ENCODE assay signal across 20 cellular contexts in the genomic region with DNA sequence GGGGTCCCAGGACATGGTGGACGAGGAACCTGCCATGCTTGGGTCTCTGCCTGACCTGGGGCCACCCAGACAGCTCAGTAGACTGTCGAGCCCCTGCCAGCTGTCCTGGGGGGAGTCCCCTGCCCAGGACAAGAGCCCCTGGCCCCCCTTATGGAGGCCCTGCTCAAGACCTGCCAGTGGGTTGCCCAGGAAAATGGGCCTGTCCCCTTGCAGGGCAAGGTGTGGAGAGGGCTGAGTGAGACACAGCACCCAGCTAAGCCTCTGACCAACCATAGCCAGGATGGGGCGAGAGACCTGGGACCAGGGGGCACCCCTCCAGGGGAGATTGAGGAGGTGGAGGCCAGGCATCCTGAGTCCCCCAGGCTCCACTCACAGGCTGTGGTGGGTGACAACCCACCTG. TPM values are rescaled to one million over a fixed set of nuclear protein-coding genes. Genes with fewer than 3 reads are reported as not detected.
DNase-seq lines count a peak whose midpoint lies in the region; ATAC-seq and TF ChIP-seq lines count a peak whose summit lies in the region.
"Had no signal": no experiment of that assay in that cellular context is flagged by ENCODE, and none has a peak within 500 bp of the region (broad histone marks: within the 10 kb centered on the region; RNA-seq: fewer than 3 reads in every experiment).

No MANE protein-coding gene starts in this region.

- TF ChIP-seq EP300 in tibial nerve (IDR thresholded peaks at IDR 0.05): no peak

- no peak overlapping the region for H3K27ac ChIP-seq in CD8-positive, alpha-beta T cell (ENCODE audit: low read depth, low read length)
- H3K27ac ChIP-seq in tibial nerve: peak overlapping the region in 1 of 4 donors; percentile 91
- H3K27ac ChIP-seq: HL-60, prostate gland had no signal

- intact Hi-C loops in CD8-positive, alpha-beta T cell (cut with DNase I, micrococcal nuclease): loop anchor here in 1 of 2 experiments (2.0 kb wide), 1 partner anchor 27 kb away; no protein-coding TSS in a partner anchor
- intact Hi-C loops in activated CD8-positive, alpha-beta T cell treated with anti-CD3 and anti-CD28 coated beads for 36 hours (cut with micrococcal nuclease): no loop called here

- POLR2A ChIA-PET in CD8-positive, alpha-beta T cell (lab: Charles Lee): interaction anchor here (1.4 kb wide), 1 partner anchor 34 kb away, joined by 3 read pairs; no protein-coding TSS in a partner anchor
- POLR2A ChIA-PET in activated CD8-positive, alpha-beta T cell treated with anti-CD3 and anti-CD28 coated beads for 36 hours (lab: Charles Lee): interaction anchor here (0.9 to 3.7 kb wide), 3 partner anchors 9 to 34 kb away, joined by 3 to 20 read pairs (median 12); partner anchors contain the start of gene PRAP1

- no peak for TF ChIP-seq CTCF in CD8-positive, alpha-beta T cell (IDR thresholded peaks at IDR 0.05)
- no peak for TF ChIP-seq CTCF in activated CD8-positive, alpha-beta T cell treated with anti-CD3 and anti-CD28 coated beads for 36 hours (IDR thresholded peaks at IDR 0.05)
- TF ChIP-seq CTCF in mesothelial cell of epicardium (IDR thresholded peaks at IDR 0.05; ENCODE audit: unreplicated experiment) (no peak), tibial nerve (IDR thresholded peaks at IDR 0.05) (no peak)

- CTCF ChIA-PET in CD8-positive, alpha-beta T cell (lab: Charles Lee): interaction anchor here (2.8 kb wide), 1 partner anchor 27 kb away, joined by 18 read pairs; no protein-coding TSS in a partner anchor
- CTCF ChIA-PET in activated CD8-positive, alpha-beta T cell treated with anti-CD3 and anti-CD28 coated beads for 36 hours (lab: Charles Lee): interaction anchor here (1.9 kb wide), 1 partner anchor 27 kb away, joined by 7 read pairs; no protein-coding TSS in a partner anchor

- H3K27ac Mint-ChIP-seq in T-helper 2 cell treated with Interferon-gamma antibody and Interleukin-4, amounts not matched to agents 5 μg/mL and 100 μg/mL, for 36 hours: peak overlapping the region; percentile 26
- no peak overlapping the region for H3K27ac Mint-ChIP-seq in CD8-positive, alpha-beta T cell
- H3K27ac Mint-ChIP-seq in activated CD8-positive, alpha-beta T cell treated with anti-CD3 and anti-CD28 coated beads for 36 hours: no peak overlapping the region
- no peak overlapping the region for H3K27ac Mint-ChIP-seq in mesothelial cell of epicardium

- no peaks in the 10 kb centered on the region for H3K9me3 ChIP-seq in CD8-positive, alpha-beta T cell (ENCODE audit: low read length)
- peaks cover 0 to 3% (median 0%) of the 10 kb centered on the region in 4 donors for H3K9me3 ChIP-seq in tibial nerve
- H3K9me3 ChIP-seq: prostate gland, SK-N-SH had no signal

- no peaks in the 10 kb centered on the region for H3K36me3 ChIP-seq in CD8-positive, alpha-beta T cell (ENCODE audit: insufficient read depth, low read length)
- H3K36me3 ChIP-seq in tibial nerve: peaks cover 0 to 23% (median 0%) of the 10 kb centered on the region in 3 donors
- H3K36me3 ChIP-seq: prostate gland had no signal

- TF ChIP-seq POLR2A in tibial nerve (IDR thresholded peaks at IDR 0.05): no peak

- ATAC-seq in CD8-positive, alpha-beta T cell: no peak
- no peak for ATAC-seq in activated CD8-positive, alpha-beta T cell treated with anti-CD3 and anti-CD28 coated beads for 36 hours
- ATAC-seq in GM21786 (IDR thresholded peaks at IDR 0.05; ENCODE audit: unreplicated experiment): no peak
- ATAC-seq: esophagus mucosa, PC-3 had no signal

- no peak overlapping the region for H3K4me3 ChIP-seq in CD8-positive, alpha-beta T cell (ENCODE audit: low read depth, low read length)
- no peak overlapping the region for H3K4me3 ChIP-seq in tibial nerve
- H3K4me3 ChIP-seq: prostate gland had no signal

- peaks cover 12% of the 10 kb centered on the region for H3K4me1 ChIP-seq in CD8-positive, alpha-beta T cell (ENCODE audit: insufficient read depth, low read length)
- peaks cover 0 to 32% (median 11%) of the 10 kb centered on the region in 4 donors for H3K4me1 ChIP-seq in tibial nerve

- H3K27me3 Mint-ChIP-seq in T-helper 2 cell treated with Interferon-gamma antibody and Interleukin-4, amounts not matched to agents 5 μg/mL and 100 μg/mL, for 36 hours (ENCODE audit: low read depth): no peaks in the 10 kb centered on the region
- H3K27me3 Mint-ChIP-seq in CD8-positive, alpha-beta T cell (ENCODE audit: low read depth): no peaks in the 10 kb centered on the region
- H3K27me3 Mint-ChIP-seq in activated CD8-positive, alpha-beta T cell treated with anti-CD3 and anti-CD28 coated beads for 36 hours: no peaks in the 10 kb centered on the region
- H3K27me3 Mint-ChIP-seq in mesothelial cell of epicardium (ENCODE audit: low read depth): no peaks in the 10 kb centered on the region

- H3K4me1 Mint-ChIP-seq in T-helper 2 cell treated with Interferon-gamma antibody and Interleukin-4, amounts not matched to agents 5 μg/mL and 100 μg/mL, for 36 hours (ENCODE audit: low read depth): peaks cover 2% of the 10 kb centered on the region
- peaks cover 9% of the 10 kb centered on the region for H3K4me1 Mint-ChIP-seq in CD8-positive, alpha-beta T cell (ENCODE audit: low read depth)
- peaks cover 2% of the 10 kb centered on the region for H3K4me1 Mint-ChIP-seq in activated CD8-positive, alpha-beta T cell treated with anti-CD3 and anti-CD28 coated beads for 36 hours (ENCODE audit: low read depth)
- H3K4me1 Mint-ChIP-seq in mesothelial cell of epicardium: peaks cover 20% of the 10 kb centered on the region

- H3K36me3 Mint-ChIP-seq in T-helper 2 cell treated with Interferon-gamma antibody and Interleukin-4, amounts not matched to agents 5 μg/mL and 100 μg/mL, for 36 hours (ENCODE audit: low read depth): no peaks in the 10 kb centered on the region
- H3K36me3 Mint-ChIP-seq in CD8-positive, alpha-beta T cell: no peaks in the 10 kb centered on the region
- peaks cover 5% of the 10 kb centered on the region for H3K36me3 Mint-ChIP-seq in activated CD8-positive, alpha-beta T cell treated with anti-CD3 and anti-CD28 coated beads for 36 hours (ENCODE audit: low read depth)
- H3K36me3 Mint-ChIP-seq in mesothelial cell of epicardium: no peaks in the 10 kb centered on the region

- WGBS in tibial nerve, 2 donors: 90 to 100% methylated on average over 2 of the region's 3 CpGs

- H3K4me3 Mint-ChIP-seq in T-helper 2 cell treated with Interferon-gamma antibody and Interleukin-4, amounts not matched to agents 5 μg/mL and 100 μg/mL, for 36 hours: peak overlapping the region; percentile 59
- H3K4me3 Mint-ChIP-seq in CD8-positive, alpha-beta T cell: peak overlapping the region; percentile 64
- peak overlapping the region; percentile 82 for H3K4me3 Mint-ChIP-seq in activated CD8-positive, alpha-beta T cell treated with anti-CD3 and anti-CD28 coated beads for 36 hours
- H3K4me3 Mint-ChIP-seq in mesothelial cell of epicardium: peak overlapping the region; percentile 60

- no peak for DNase-seq in T-helper 2 cell treated with Interferon-gamma antibody and Interleukin-4, amounts not matched to agents 5 μg/mL and 100 μg/mL, for 36 hours (ENCODE audit: low spot score)
- DNase-seq in T-helper 2 cell (no peak), mesothelial cell of epicardium (ENCODE audit: low spot score in 2 of 2, unreplicated experiment in 2 of 2) (no peak), tibial nerve (ENCODE audit: low spot score in 2 of 2) (no peak)
- DNase-seq in CD8-positive, alpha-beta T cell: no peak
- DNase-seq in activated CD8-positive, alpha-beta T cell treated with anti-CD3 and anti-CD28 coated beads for 36 hours: no peak
- DNase-seq in stimulated activated naive CD4-positive, alpha-beta T cell treated with Interleukin-2 at 50 U/mL for 16 hours (lab: John Stamatoyannopoulos, UW): no peak
- DNase-seq: 8988T; activated CD8-positive, alpha-beta memory T cell treated with anti-CD3 and anti-CD28 coated beads, Interleukin-2, amount 50 U/mL, for 4 hours; anterior cingulate cortex; kidney; NCI-H146; PC-3; SK-N-SH; substantia nigra had no signal

- H3K9me3 Mint-ChIP-seq in T-helper 2 cell treated with Interferon-gamma antibody and Interleukin-4, amounts not matched to agents 5 μg/mL and 100 μg/mL, for 36 hours: no peaks in the 10 kb centered on the region
- no peaks in the 10 kb centered on the region for H3K9me3 Mint-ChIP-seq in CD8-positive, alpha-beta T cell
- H3K9me3 Mint-ChIP-seq in activated CD8-positive, alpha-beta T cell treated with anti-CD3 and anti-CD28 coated beads for 36 hours: no peaks in the 10 kb centered on the region
- H3K9me3 Mint-ChIP-seq in mesothelial cell of epicardium: no peaks in the 10 kb centered on the region

- no peaks in the 10 kb centered on the region for H3K27me3 ChIP-seq in CD8-positive, alpha-beta T cell (ENCODE audit: insufficient read depth, low read length)
- no peaks in the 10 kb centered on the region for H3K27me3 ChIP-seq in tibial nerve

RNA-seq across cellular contexts. Expression of gene FUOM, which starts 1.8 kb away (rescaled TPM):
- 1 to 10 TPM; 7.9 to 10.0 TPM for total RNA-seq in CD8-positive, alpha-beta T cell
- 10 to 100 TPM; 32.2 to 33.7 TPM for total RNA-seq in activated CD8-positive, alpha-beta T cell treated with anti-CD3 and anti-CD28 coated beads for 36 hours
- total RNA-seq in mesothelial cell of epicardium (38.0 to 42.6 TPM (median 41.3 TPM) in 3 replicates), tibial nerve (10 to 100 TPM; 44.1 to 59.4 (median 49.3) TPM)

RNA-seq across cellular contexts. Expression of gene PRAP1, which starts 8.8 kb away (rescaled TPM):
- not detected for total RNA-seq in CD8-positive, alpha-beta T cell
- not detected for total RNA-seq in activated CD8-positive, alpha-beta T cell treated with anti-CD3 and anti-CD28 coated beads for 36 hours
- total RNA-seq in mesothelial cell of epicardium: 0.25 to 0.49 TPM in 2 of 3 replicates, not detected in the other
- total RNA-seq in tibial nerve: 10 to 100 TPM in 3 of 4 donors, 1 to 10 TPM in 1; 9.8 to 29.4 (median 16.6) TPM
- total RNA-seq: esophagus mucosa, NCI-H460, PC-3 had no signal

RNA-seq across cellular contexts. Expression of gene ECHS1, which starts 17.2 kb away (rescaled TPM):
- 1 to 10 TPM; 7.9 to 8.5 TPM for total RNA-seq in CD8-positive, alpha-beta T cell
- total RNA-seq in activated CD8-positive, alpha-beta T cell treated with anti-CD3 and anti-CD28 coated beads for 36 hours: 10 to 100 TPM; 50.7 to 51.4 TPM
- total RNA-seq in mesothelial cell of epicardium (69.8 to 74.9 TPM (median 70.0 TPM) in 3 replicates), tibial nerve (100 to 1,000 TPM in 1 of 4 donors, 10 to 100 TPM in 3; 70.5 to 104 (median 76.4) TPM)

RNA-seq across cellular contexts. Expression of gene CALY, which starts 19.3 kb away (rescaled TPM):
- total RNA-seq in CD8-positive, alpha-beta T cell: 1 to 10 TPM; 1.2 to 1.4 TPM
- total RNA-seq in activated CD8-positive, alpha-beta T cell treated with anti-CD3 and anti-CD28 coated beads for 36 hours: not detected
- 2.1 to 3.7 TPM (median 2.1 TPM) in 3 replicates for total RNA-seq in mesothelial cell of epicardium
- 1 to 10 TPM in 2 of 4 donors, under 1 TPM in 1, not detected in 1; 0.60 to 4.4 (median 1.2) TPM for total RNA-seq in tibial nerve
- total RNA-seq: esophagus mucosa, PC-3 had no signal

RNA-seq across cellular contexts. Expression of gene PAOX, which starts 23.1 kb away (rescaled TPM):
- 1 to 10 TPM; 2.4 to 3.5 TPM for total RNA-seq in CD8-positive, alpha-beta T cell
- 1 to 10 TPM; 4.2 to 4.6 TPM for total RNA-seq in activated CD8-positive, alpha-beta T cell treated with anti-CD3 and anti-CD28 coated beads for 36 hours
- 7.5 to 9.5 TPM (median 8.0 TPM) in 3 replicates for total RNA-seq in mesothelial cell of epicardium
- total RNA-seq in tibial nerve: 10 to 100 TPM; 15.3 to 26.7 (median 18.4) TPM
